ENCODE assay signal across 13 cellular contexts in the genomic region with DNA sequence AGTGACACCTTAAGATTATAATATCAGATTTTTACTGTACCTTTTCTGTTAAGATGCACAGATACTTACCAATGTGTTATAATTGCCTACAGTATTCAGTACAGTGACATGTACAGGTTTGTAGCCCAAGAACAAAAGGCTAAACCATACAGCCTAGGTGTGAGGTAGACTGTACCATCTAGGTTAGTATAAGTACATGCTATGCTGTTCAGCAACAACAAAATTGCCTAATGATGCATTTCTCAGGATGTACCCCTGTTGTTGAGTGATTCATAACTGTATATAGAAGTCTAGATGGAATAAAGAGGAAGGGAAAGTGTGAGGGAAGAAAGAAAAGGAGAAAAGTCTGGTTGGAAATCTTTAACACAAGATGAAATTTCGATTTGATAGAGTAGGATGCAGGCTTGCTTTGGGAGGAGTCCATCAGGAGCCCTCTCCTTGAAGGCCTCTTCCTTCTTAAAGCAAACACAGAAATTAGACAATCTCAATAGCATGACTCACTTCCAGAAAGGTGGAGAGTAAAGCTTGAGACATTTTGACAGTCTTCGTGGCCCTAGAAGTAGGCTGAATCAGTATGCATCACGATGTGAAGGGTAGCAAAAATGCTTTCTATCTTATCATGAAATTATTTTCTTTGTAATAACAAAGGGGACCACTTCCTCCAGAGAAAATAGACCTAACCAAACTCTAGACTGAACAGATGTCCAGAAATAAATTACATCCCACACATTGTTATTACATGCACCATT.
DNase-seq lines count a peak whose midpoint lies in the region; ATAC-seq, FAIRE-seq and TF ChIP-seq lines count a peak whose summit lies in the region.
"Had no signal": no experiment of that assay in that cellular context is flagged by ENCODE, and none has a peak within 500 bp of the region (broad histone marks: within the 10 kb centered on the region; RNA-seq: fewer than 3 reads in every experiment).

No MANE protein-coding gene starts in this region.

- dilution Hi-C loops in keratinocyte (cut with MboI; ENCODE audit: extremely low pct_ligation_motif_present, low sequenced_read_pairs), result no loop called here

- in situ Hi-C loops in HAP-1 (cut with MboI; ENCODE audit: low sequenced_read_pairs), result no loop called here

- H3K79me2 ChIP-seq in keratinocyte (ENCODE audit: control insufficient read depth, insufficient read depth, low read length), result no peaks in the 10 kb centered on the region

- H3K4me1 ChIP-seq in SJSA1 (replicated peaks) (peaks cover 34% of the 10 kb centered on the region), keratinocyte (ENCODE audit: control insufficient read depth, extremely low read depth, insufficient read depth, low read length) (no peaks in the 10 kb centered on the region), HAP-1 (peaks cover 8% of the 10 kb centered on the region)

- no peak overlapping the region for H2AFZ ChIP-seq in keratinocyte (ENCODE audit: control insufficient read depth, low read length)

- H3K27me3 ChIP-seq in SJSA1 (replicated peaks) (no peaks in the 10 kb centered on the region), keratinocyte (ENCODE audit: control insufficient read depth, extremely low read depth, insufficient read depth, low read length) (no peaks in the 10 kb centered on the region), HAP-1 (ENCODE audit: low read depth) (no peaks in the 10 kb centered on the region)

- DNase-seq in EL, result peak; percentile 69
- peak; percentile 44 to 77 for DNase-seq in SJSA1 (ENCODE audit: low read depth in 1 of 2, low spot score in 2 of 2)
- DNase-seq in keratinocyte (ENCODE audit: low read depth, low spot score), result no peak
- no peak for DNase-seq in HAP-1 (ENCODE audit: low spot score in 2 of 2)
- DNase-seq in Right ventricle myocardium superior, result no peak
- DNase-seq: activated CD4-positive, alpha-beta T cell treated with anti-CD3 and anti-CD28 coated beads, Interleukin-2, amount 10 ng/mL, durations not matched to agents 24 days and 14 days; activated naive CD4-positive, alpha-beta T cell treated with anti-CD3 and anti-CD28 coated beads, Interleukin-2, amount 10 ng/mL, durations not matched to agents 7 days and 5 days; effector memory CD4-positive, alpha-beta T cell; NCI-H446; small intestine had no signal

- no peaks in the 10 kb centered on the region for H3K9me1 ChIP-seq in keratinocyte (ENCODE audit: control insufficient read depth, extremely low read depth, insufficient read depth, low read length)

- ATAC-seq in HG02610 (IDR thresholded peaks at IDR 0.05; ENCODE audit: unreplicated experiment), result peak; percentile 45
- no peak for ATAC-seq in HG03565 (IDR thresholded peaks at IDR 0.05; ENCODE audit: unreplicated experiment)
- no peak for ATAC-seq in Right ventricle myocardium superior (ENCODE audit: poor library complexity)
- ATAC-seq in GM19351 (IDR thresholded peaks at IDR 0.05; ENCODE audit: unreplicated experiment), result no peak

- intact Hi-C loops in Right ventricle myocardium superior (cut with DNase I), result no loop called here

- FAIRE-seq in keratinocyte (lab: Jason Lieb, UNC), result peak; percentile 60

- no peak overlapping the region for H3K4me2 ChIP-seq in keratinocyte (ENCODE audit: control insufficient read depth, extremely low read depth, insufficient read depth, low read depth, low read length)

- H3K27ac ChIP-seq in SJSA1 (peak overlapping the region; percentile 59), keratinocyte (ENCODE audit: control insufficient read depth, insufficient read depth, low read length) (no peak overlapping the region)

- TF ChIP-seq CTCF in keratinocyte (optimal IDR thresholded peaks at IDR 0.05 in 1 of 3, IDR thresholded peaks at IDR 0.05 in 1 of 3, conservative IDR thresholded peaks at IDR 0.05 in 1 of 3; ENCODE audit: extremely low read depth in 1 of 3, insufficient read depth in 2 of 3, low read length in 3 of 3), result no peak

- H3K36me3 ChIP-seq in SJSA1 (0 out of 2 replicates have a peak, but pooled peaks cover 5% of the 10 kb centered on the region), keratinocyte (ENCODE audit: control insufficient read depth in 2 of 2, extremely low read depth in 1 of 2, insufficient read depth in 2 of 2, low read length in 2 of 2) (no peaks in the 10 kb centered on the region), HAP-1 (replicated peaks) (no peaks in the 10 kb centered on the region)

- no peak overlapping the region for H3K9ac ChIP-seq in keratinocyte (ENCODE audit: control insufficient read depth, extremely low read depth, insufficient read depth, low read length)

- H3K9me3 ChIP-seq in SJSA1 (replicated peaks) (no peaks in the 10 kb centered on the region), keratinocyte (ENCODE audit: control insufficient read depth, low read depth, low read length) (no peaks in the 10 kb centered on the region), HAP-1 (no peaks in the 10 kb centered on the region)

- no peaks in the 10 kb centered on the region for H4K20me1 ChIP-seq in keratinocyte (ENCODE audit: control insufficient read depth, extremely low read depth, insufficient read depth, low read length)

- no peak overlapping the region for H3K4me3 ChIP-seq in SJSA1
- H3K4me3 ChIP-seq in keratinocyte (ENCODE audit: control insufficient read depth in 2 of 3, extremely low read depth in 1 of 3, insufficient read depth in 2 of 3, low read depth in 1 of 3, low read length in 3 of 3), result no peak overlapping the region
- H3K4me3 ChIP-seq in HAP-1, result no peak overlapping the region

Comparison
In these comparisons a context has a peak if more than half of its experiments do, and no peak if none do; other contexts are left out.
1. DNase-seq: peak in EL (single experiment) and SJSA1 (2 of 2); none in keratinocyte (single experiment), HAP-1 (0 of 2) and Right ventricle myocardium superior (single experiment).